Comparison of ENCODE assay signal across 17 cellular contexts in genomic region chr11:959027-959426, GRCh38. TPM values are rescaled to one million over a fixed set of nuclear protein-coding genes. Genes with fewer than 3 reads are reported as not detected.
DNase-seq lines count a peak whose midpoint lies in the region; ATAC-seq, FAIRE-seq and TF ChIP-seq lines count a peak whose summit lies in the region.
"Had no signal": no experiment of that assay in that cellular context is flagged by ENCODE, and none has a peak within 500 bp of the region (broad histone marks: within the 10 kb centered on the region; RNA-seq: fewer than 3 reads in every experiment).

No MANE protein-coding gene starts in this region.

- TF ChIP-seq EP300 in HepG2 (IDR thresholded peaks at IDR 0.05; ENCODE audit: low read depth in 2 of 2, low read length in 2 of 2) (no peak), HepG2 (CRISPR knock-in tag; IDR thresholded peaks at IDR 0.05; ENCODE audit: borderline replicate concordance) (no peak)

- peaks cover 0 to 12% (median 2%) of the 10 kb centered on the region in 4 donors for H3K36me3 ChIP-seq in liver (ENCODE audit: control insufficient read depth in 4 of 4, insufficient read depth in 3 of 4, low read depth in 1 of 4, low read length in 3 of 4)
- peaks cover 9 to 39% of the 10 kb centered on the region in 2 experiments for H3K36me3 ChIP-seq in HepG2 (replicated peaks in 1 of 2; ENCODE audit: control insufficient read depth in 1 of 2, insufficient read depth in 2 of 2, low read length in 2 of 2)

- BruUV-seq in HepG2 (replicated peaks; lab: Mats Ljungman, UMichigan) = no TSS peak

- peaks cover 35% of the 10 kb centered on the region for H3K79me2 ChIP-seq in HepG2 (ENCODE audit: insufficient read depth, low read length)

- H3K9ac ChIP-seq in liver (ENCODE audit: low read depth in 1 of 2, low read length in 2 of 2) = peak overlapping the region in 1 of 2 donors; percentile 66
- H3K9ac ChIP-seq in HepG2 (ENCODE audit: insufficient read depth, low read depth, low read length) = no peak overlapping the region

- H3K27me3 ChIP-seq in liver (ENCODE audit: control insufficient read depth in 4 of 4, insufficient read depth in 4 of 4, low read length in 3 of 4) (no peaks in the 10 kb centered on the region), HepG2 (ENCODE audit: control insufficient read depth in 1 of 2, insufficient read depth in 2 of 2, low read length in 2 of 2) (no peaks in the 10 kb centered on the region)
- H3K27me3 ChIP-seq: BLaER1 treated with 17β-estradiol and CSF1 and Interleukin-3, amounts not matched to agents 10 nM and 100 nM had no signal

- H3K4me2 ChIP-seq in HepG2 (ENCODE audit: low read depth, low read length) = no peak overlapping the region
- H3K4me2 ChIP-seq: BLaER1 treated with 17β-estradiol and CSF1 and Interleukin-3, amounts not matched to agents 10 nM and 100 nM had no signal

- H3K27ac Mint-ChIP-seq in mesothelial cell of epicardium (peak overlapping the region; percentile 32), type B pancreatic cell (peak overlapping the region; percentile 96)

- DNase-seq in HepG2 (ENCODE audit: low spot score) (no peak), mesothelial cell of epicardium (ENCODE audit: low spot score in 2 of 2, unreplicated experiment in 2 of 2) (no peak), type B pancreatic cell (ENCODE audit: extremely low spot score, unreplicated experiment) (no peak), H4 (ENCODE audit: low spot score) (no peak), epidermal melanocyte (ENCODE audit: insufficient read length, low spot score) (no peak)
- DNase-seq: NCI-H1417 treated with DMSO at 0.1 percent for 48 hours, NCI-H1930, NCI-H69, SIG-M5 had no signal

- H3K9me3 Mint-ChIP-seq in mesothelial cell of epicardium = no peaks in the 10 kb centered on the region
- H3K9me3 Mint-ChIP-seq in type B pancreatic cell = no peaks in the 10 kb centered on the region

- no peak overlapping the region for H2AFZ ChIP-seq in HepG2 (ENCODE audit: low read length)

- H3K27ac ChIP-seq in liver (ENCODE audit: low read depth in 1 of 2, low read length in 2 of 2) (peak overlapping the region; percentile 64 to 82), HepG2 (ENCODE audit: extremely low read length, insufficient read depth, low read length) (no peak overlapping the region)
- H3K27ac ChIP-seq: BLaER1 treated with 17β-estradiol and CSF1 and Interleukin-3, amounts not matched to agents 10 nM and 100 nM had no signal

- 0 out of 2 replicates have a peak, but pooled peaks cover 2% of the 10 kb centered on the region for H4K20me1 ChIP-seq in HepG2 (ENCODE audit: insufficient read depth, low read length)

- H3K4me1 ChIP-seq in liver (ENCODE audit: control insufficient read depth in 4 of 4, insufficient read depth in 4 of 4, low read length in 3 of 4) (peaks cover 6 to 44% (median 35%) of the 10 kb centered on the region in 4 donors), HepG2 (ENCODE audit: insufficient read depth, low read length) (peaks cover 43% of the 10 kb centered on the region)

- no peaks in the 10 kb centered on the region for H3K9me3 ChIP-seq in liver (ENCODE audit: control insufficient read depth in 4 of 4, low read length in 3 of 4)
- H3K9me3 ChIP-seq in HepG2 (ENCODE audit: low read length) = no peaks in the 10 kb centered on the region
- H3K9me3 ChIP-seq: BLaER1 treated with 17β-estradiol and CSF1 and Interleukin-3, amounts not matched to agents 10 nM and 100 nM had no signal

- intact Hi-C loops in HepG2 (cut with micrococcal nuclease; ENCODE audit: unreplicated experiment) = loop anchor here (1.0 kb wide), 1 partner anchor 37 kb away; no protein-coding TSS in a partner anchor

- TF ChIP-seq CTCF in liver (IDR thresholded peaks at IDR 0.05; ENCODE audit: low read depth, low read length, missing input control) = no peak
- TF ChIP-seq CTCF in HepG2 (CRISPR knock-in tag; IDR thresholded peaks at IDR 0.05) = no peak
- no peak for TF ChIP-seq CTCF in mesothelial cell of epicardium (IDR thresholded peaks at IDR 0.05; ENCODE audit: unreplicated experiment)
- no peak for TF ChIP-seq CTCF in type B pancreatic cell (conservative IDR thresholded peaks at IDR 0.05)

- CTCF ChIA-PET in HepG2 (lab: Yijun Ruan, JAX; ENCODE audit: low intra/inter-chr PET ratio, low total read pairs) = interaction anchor here (1.2 kb wide), 1 partner anchor 61 kb away, joined by 4 read pairs; no protein-coding TSS in a partner anchor

- H3K36me3 Mint-ChIP-seq in mesothelial cell of epicardium = peaks cover 20% of the 10 kb centered on the region
- H3K36me3 Mint-ChIP-seq in type B pancreatic cell = peaks cover 13% of the 10 kb centered on the region

- in situ Hi-C loops in HepG2 (cut with HindIII; ENCODE audit: extremely low pct_ligation_motif_present, low pct_unique_long_range_greater_than_20kb) = no loop called here

- no peak for FAIRE-seq in HepG2 (lab: Jason Lieb, UNC)
- FAIRE-seq: A204.1, GM12892, K562 had no signal

- H3K27me3 Mint-ChIP-seq in mesothelial cell of epicardium (ENCODE audit: low read depth) (no peaks in the 10 kb centered on the region), type B pancreatic cell (no peaks in the 10 kb centered on the region)

- no peak overlapping the region for H3K4me3 ChIP-seq in liver (ENCODE audit: low read depth in 1 of 3, low read length in 3 of 3)
- no peak overlapping the region for H3K4me3 ChIP-seq in HepG2 (replicated peaks in 1 of 3; ENCODE audit: insufficient read depth in 1 of 3, low read depth in 2 of 3, low read length in 3 of 3)
- H3K4me3 ChIP-seq: BLaER1 treated with 17β-estradiol and CSF1 and Interleukin-3, amounts not matched to agents 10 nM and 100 nM; K562 had no signal

- TF ChIP-seq RAD21 in liver (IDR thresholded peaks at IDR 0.05) (no peak), HepG2 (CRISPR knock-in tag; IDR thresholded peaks at IDR 0.05) (no peak)

- POLR2A ChIA-PET in HepG2 (lab: Yijun Ruan, JAX) = no interaction called here

- H3K4me3 Mint-ChIP-seq in mesothelial cell of epicardium (no peak overlapping the region), type B pancreatic cell (no peak overlapping the region)

- H3K4me1 Mint-ChIP-seq in mesothelial cell of epicardium = peaks cover 48% of the 10 kb centered on the region
- peaks cover 35% of the 10 kb centered on the region for H3K4me1 Mint-ChIP-seq in type B pancreatic cell (ENCODE audit: unreplicated experiment)

- ATAC-seq in HepG2 = no peak
- peak; percentile 38 for ATAC-seq in esophagus mucosa
- no peak for ATAC-seq in HG03280 (IDR thresholded peaks at IDR 0.05; ENCODE audit: unreplicated experiment)
- ATAC-seq: HCT116, K562 had no signal

- no peak for TF ChIP-seq POLR2A in HepG2 (IDR thresholded peaks at IDR 0.05; ENCODE audit: insufficient read depth in 1 of 2, low read depth in 2 of 2, low read length in 2 of 2)

- 68% methylated on average over 14 of the region's 14 CpGs for WGBS in liver
- 93% methylated on average over 10 of the region's 14 CpGs for WGBS in HepG2 (ENCODE audit: low lambda C conversion rate)

RNA-seq across cellular contexts. Expression of gene AP2A2, which starts 33.4 kb away (rescaled TPM):
- total RNA-seq in liver = 10 to 100 TPM; 20.5 to 39.7 TPM
- polyA plus RNA-seq in liver = 10 to 100 TPM; 22.0 to 25.5 TPM
- total RNA-seq in HepG2 (2016; rRNA removed; fragmentation: Illumina TruSeq; extraction: Trizol) = 25.7 and 25.9 TPM in 2 replicates
- 22.1 and 25.6 TPM in 2 replicates for total RNA-seq in HepG2 (2016; cell fraction: cytosol; rRNA removed; fragmentation: Illumina TruSeq; extraction: Trizol; ENCODE audit: low read depth)
- total RNA-seq in HepG2 (2016; cell fraction: insoluble cytoplasmic fraction; rRNA removed; fragmentation: Illumina TruSeq; extraction: Trizol) = 21.5 and 27.6 TPM in 2 replicates
- 26.2 and 26.6 TPM in 2 replicates for total RNA-seq in HepG2 (2016; cell fraction: membrane; rRNA removed; fragmentation: Illumina TruSeq; extraction: Trizol)
- total RNA-seq in HepG2 (2016; cell fraction: nucleus; rRNA removed; fragmentation: Illumina TruSeq; extraction: Trizol) = 26.6 and 31.5 TPM in 2 replicates
- 74.5 and 75.7 TPM in 2 replicates for polyA plus RNA-seq in HepG2 (2011; rRNA removed)
- polyA plus RNA-seq in HepG2 (2011; cell fraction: cytosol; rRNA removed) = 39.6 and 44.6 TPM in 2 replicates
- polyA plus RNA-seq in HepG2 (2011; cell fraction: nucleus; rRNA removed) = 182 and 223 TPM in 2 replicates
- 56.1 and 60.7 TPM in 2 replicates for polyA plus RNA-seq in HepG2 (2012)
- 7.3 and 8.2 TPM in 2 replicates for polyA plus RNA-seq in HepG2 (2016; cell fraction: cytosol; fragmentation: Illumina TruSeq; extraction: Trizol; ENCODE audit: low read depth)
- 31.3 and 36.3 TPM in 2 replicates for polyA plus RNA-seq in HepG2 (2016; cell fraction: insoluble cytoplasmic fraction; fragmentation: Illumina TruSeq; extraction: Trizol; ENCODE audit: low read depth)
- 16.2 and 21.0 TPM in 2 replicates for polyA plus RNA-seq in HepG2 (2016; cell fraction: membrane; fragmentation: Illumina TruSeq; extraction: Trizol; ENCODE audit: low read depth)
- 75.2 and 92.2 TPM in 2 replicates for polyA plus RNA-seq in HepG2 (2016; cell fraction: nucleus; fragmentation: Illumina TruSeq; extraction: Trizol; ENCODE audit: insufficient read depth, low read depth)
- polyA minus RNA-seq in HepG2 (2011; rRNA and poly(A)+ RNA removed; ENCODE audit: low replicate concordance) = 90.1 and 145 TPM in 2 replicates
- 78.0 and 102 TPM in 2 replicates for polyA minus RNA-seq in HepG2 (2011; cell fraction: cytosol; rRNA and poly(A)+ RNA removed)
- polyA minus RNA-seq in HepG2 (2011; cell fraction: nucleus; rRNA and poly(A)+ RNA removed) = 65.8 and 74.2 TPM in 2 replicates
- total RNA-seq in esophagus mucosa = 34.9 TPM
- total RNA-seq in mesothelial cell of epicardium = 74.9 to 89.1 TPM (median 86.6 TPM) in 3 replicates
- total RNA-seq in type B pancreatic cell (ENCODE audit: low replicate concordance) = 82.6 and 109 TPM in 2 replicates
- 25.1 and 25.3 TPM in 2 replicates for total RNA-seq in H4 (2014; rRNA removed; shearing (Covaris generic))

RNA-seq across cellular contexts. Expression of gene CHID1, which starts 48.4 kb away (rescaled TPM):
- 10 to 100 TPM; 39.5 to 67.1 TPM for total RNA-seq in liver
- polyA plus RNA-seq in liver = 10 to 100 TPM; 51.1 to 68.8 TPM
- total RNA-seq in HepG2 (2016; rRNA removed; fragmentation: Illumina TruSeq; extraction: Trizol) = 39.6 and 65.1 TPM in 2 replicates
- 33.8 and 46.6 TPM in 2 replicates for total RNA-seq in HepG2 (2016; cell fraction: cytosol; rRNA removed; fragmentation: Illumina TruSeq; extraction: Trizol; ENCODE audit: low read depth)
- 38.9 and 71.7 TPM in 2 replicates for total RNA-seq in HepG2 (2016; cell fraction: insoluble cytoplasmic fraction; rRNA removed; fragmentation: Illumina TruSeq; extraction: Trizol)
- 45.9 and 51.6 TPM in 2 replicates for total RNA-seq in HepG2 (2016; cell fraction: membrane; rRNA removed; fragmentation: Illumina TruSeq; extraction: Trizol)
- 60.6 and 61.3 TPM in 2 replicates for total RNA-seq in HepG2 (2016; cell fraction: nucleus; rRNA removed; fragmentation: Illumina TruSeq; extraction: Trizol)
- 93.6 and 102 TPM in 2 replicates for polyA plus RNA-seq in HepG2 (2011; rRNA removed)
- 113 and 124 TPM in 2 replicates for polyA plus RNA-seq in HepG2 (2011; cell fraction: cytosol; rRNA removed)
- 70.7 and 76.1 TPM in 2 replicates for polyA plus RNA-seq in HepG2 (2011; cell fraction: nucleus; rRNA removed)
- 49.7 and 66.2 TPM in 2 replicates for polyA plus RNA-seq in HepG2 (2012)
- polyA plus RNA-seq in HepG2 (2016; cell fraction: cytosol; fragmentation: Illumina TruSeq; extraction: Trizol; ENCODE audit: low read depth) = 34.4 and 49.9 TPM in 2 replicates
- polyA plus RNA-seq in HepG2 (2016; cell fraction: insoluble cytoplasmic fraction; fragmentation: Illumina TruSeq; extraction: Trizol; ENCODE audit: low read depth) = 41.0 and 42.5 TPM in 2 replicates
- 38.3 and 51.4 TPM in 2 replicates for polyA plus RNA-seq in HepG2 (2016; cell fraction: membrane; fragmentation: Illumina TruSeq; extraction: Trizol; ENCODE audit: low read depth)
- 96.7 and 105 TPM in 2 replicates for polyA plus RNA-seq in HepG2 (2016; cell fraction: nucleus; fragmentation: Illumina TruSeq; extraction: Trizol; ENCODE audit: insufficient read depth, low read depth)
- 40.3 and 91.1 TPM in 2 replicates for polyA minus RNA-seq in HepG2 (2011; rRNA and poly(A)+ RNA removed; ENCODE audit: low replicate concordance)
- polyA minus RNA-seq in HepG2 (2011; cell fraction: cytosol; rRNA and poly(A)+ RNA removed) = 32.6 and 33.2 TPM in 2 replicates
- 25.8 and 26.1 TPM in 2 replicates for polyA minus RNA-seq in HepG2 (2011; cell fraction: nucleus; rRNA and poly(A)+ RNA removed)
- 56.6 TPM for total RNA-seq in esophagus mucosa
- total RNA-seq in mesothelial cell of epicardium = 88.3 to 95.9 TPM (median 95.4 TPM) in 3 replicates
- 98.9 and 100 TPM in 2 replicates for total RNA-seq in type B pancreatic cell (ENCODE audit: low replicate concordance)
- total RNA-seq in H4 (2014; rRNA removed; shearing (Covaris generic)) = 53.1 and 65.1 TPM in 2 replicates
